ENCODE assay signal across 17 cellular contexts in the genomic region with DNA sequence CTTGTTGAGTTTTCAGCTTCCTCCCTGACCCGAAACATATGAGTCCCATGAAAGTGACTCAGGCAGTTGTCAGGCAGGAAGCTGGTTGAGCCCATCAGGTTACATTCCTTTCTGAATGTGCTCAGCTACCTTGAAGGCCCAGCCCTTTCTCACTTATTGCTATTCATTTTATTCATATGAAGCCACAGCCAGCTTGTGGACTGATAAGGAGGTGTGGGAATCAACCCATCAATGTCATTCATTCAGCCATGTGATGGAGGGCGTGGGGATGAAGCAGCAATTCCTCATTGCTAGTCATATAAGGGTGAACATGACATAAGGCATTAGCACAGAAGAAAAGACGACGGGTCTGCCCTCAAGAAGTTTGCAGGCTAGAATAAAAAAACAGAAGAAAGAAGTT. TPM values are rescaled to one million over a fixed set of nuclear protein-coding genes. Genes with fewer than 3 reads are reported as not detected.
DNase-seq lines count a peak whose midpoint lies in the region; ATAC-seq and TF ChIP-seq lines count a peak whose summit lies in the region.
"Had no signal": no experiment of that assay in that cellular context is flagged by ENCODE, and none has a peak within 500 bp of the region (broad histone marks: within the 10 kb centered on the region; RNA-seq: fewer than 3 reads in every experiment).

No MANE protein-coding gene starts in this region.

- 77 to 81% methylated on average over 4 of the region's 4 CpGs for WGBS in transverse colon (ENCODE audit: low coverage in 1 of 2), 2 donors

- H3K36me3 ChIP-seq in transverse colon = no peaks in the 10 kb centered on the region
- H3K36me3 ChIP-seq: HAP-1 had no signal

- TF ChIP-seq EP300 in transverse colon (IDR thresholded peaks at IDR 0.05; ENCODE audit: low read depth) = no peak

- no peak for TF ChIP-seq POLR2A in transverse colon (IDR thresholded peaks at IDR 0.05)

- no peaks in the 10 kb centered on the region for H3K27me3 ChIP-seq in transverse colon

- CTCF ChIA-PET in RWPE1 (lab: Yijun Ruan, JAX) = no interaction called here

- in situ Hi-C loops in transverse colon (cut with MboI; ENCODE audit: low pct_ligation_motif_present in 1 of 4, low pct_unique_long_range_greater_than_20kb in 1 of 4, low sequenced_read_pairs in 3 of 4) = loop anchor here (25.0 kb wide), 4 partner anchors 90 to 715 kb away; partner anchors contain the start of gene PHLPP1 (in 1 of the 4)

- H3K4me1 Mint-ChIP-seq in activated T-cell treated with anti-CD3 and anti-CD28 coated beads, Interleukin-2, amount 50 U/mL, for 24 hours (ENCODE audit: low read depth) = peaks cover 20% of the 10 kb centered on the region

- H3K4me3 Mint-ChIP-seq in activated T-cell treated with anti-CD3 and anti-CD28 coated beads, Interleukin-2, amount 50 U/mL, for 24 hours = no peak overlapping the region

- H3K9me3 Mint-ChIP-seq in activated T-cell treated with anti-CD3 and anti-CD28 coated beads, Interleukin-2, amount 50 U/mL, for 24 hours = no peaks in the 10 kb centered on the region

- intact Hi-C loops in transverse colon (cut with DNase I; ENCODE audit: low total_unique reads) = loop anchor here (10.0 kb wide), 1 partner anchor 63 kb away; the partner anchor contains the start of gene KDSR

- peak; percentile 97 for ATAC-seq in esophagus mucosa

- no peaks in the 10 kb centered on the region for H3K9me3 ChIP-seq in transverse colon
- H3K9me3 ChIP-seq: HAP-1, SK-N-SH had no signal

- POLR2A ChIA-PET in RWPE1 (lab: Yijun Ruan, JAX; ENCODE audit: low non-redundant PET) = interaction anchor here (1.0 kb wide), 1 partner anchor 49 kb away, joined by 4 read pairs; the partner anchor contains the start of gene SERPINB5

- no peak for TF ChIP-seq CTCF in RWPE1 (conservative IDR thresholded peaks at IDR 0.05; ENCODE audit: low read depth)
- no peak for TF ChIP-seq CTCF in transverse colon (IDR thresholded peaks at IDR 0.05)

- no peak overlapping the region for H3K4me3 ChIP-seq in transverse colon
- H3K4me3 ChIP-seq: HAP-1 had no signal

- peaks cover 5% of the 10 kb centered on the region for H3K36me3 Mint-ChIP-seq in activated T-cell treated with anti-CD3 and anti-CD28 coated beads, Interleukin-2, amount 50 U/mL, for 24 hours (ENCODE audit: low read depth)

- H3K27ac ChIP-seq in RWPE1 = peak overlapping the region; percentile 87
- peak overlapping the region in 1 of 4 donors; percentile 33 for H3K27ac ChIP-seq in transverse colon

- H3K27me3 Mint-ChIP-seq in activated T-cell treated with anti-CD3 and anti-CD28 coated beads, Interleukin-2, amount 50 U/mL, for 24 hours = peaks cover 21% of the 10 kb centered on the region

- H3K4me1 ChIP-seq in transverse colon = peaks cover 0 to 7% (median 5%) of the 10 kb centered on the region in 4 donors
- H3K4me1 ChIP-seq: HAP-1 had no signal

- no peak for DNase-seq in activated T-cell treated with anti-CD3 and anti-CD28 coated beads, Interleukin-2, amount 50 U/mL, for 24 hours
- DNase-seq in activated T-cell treated with anti-CD3 and anti-CD28 coated beads, Interleukin-2, amount 50 U/mL, for 1 hour = no peak
- DNase-seq in RWPE1 (ENCODE audit: low spot score) = peak; percentile 92
- peak; percentile 33 for DNase-seq in transverse colon
- DNase-seq in NCI-H187 (lab: John Stamatoyannopoulos, UW) = no peak
- DNase-seq in DMS79 (lab: John Stamatoyannopoulos, UW) = no peak
- no peak for DNase-seq in NCI-H1436 (lab: John Stamatoyannopoulos, UW)
- DNase-seq: activated CD4-positive, CD25-positive, alpha-beta regulatory T cell treated with anti-CD3 and anti-CD28 coated beads, Interleukin-2, amount 50 U/mL, for 72 hours; caudate nucleus; DMS153; NCI-H1436 treated with DMSO at 0.1 percent for 48 hours; NK-92 treated with Interleukin-12 subunit alpha and Interleukin-12 subunit beta, amount 100 ng/mL, for 24 hours; posterior cingulate gyrus; SK-N-SH; stimulated activated CD4-positive, alpha-beta T cell treated with anti-CD3 and anti-CD28 coated beads, Interleukin-2, amount 100 ng/mL, for 24 hours had no signal

- H3K27ac Mint-ChIP-seq in activated T-cell treated with anti-CD3 and anti-CD28 coated beads, Interleukin-2, amount 50 U/mL, for 24 hours = peak overlapping the region; percentile 50

RNA-seq across cellular contexts. Expression of gene VPS4B, which starts 5.3 kb away (rescaled TPM):
- 135 TPM for total RNA-seq in esophagus mucosa
- 100 to 1,000 TPM in 1 of 4 donors, 10 to 100 TPM in 3; 40.4 to 122 (median 63.3) TPM for total RNA-seq in transverse colon

RNA-seq across cellular contexts. Expression of gene SERPINB5, which starts 49.2 kb away (rescaled TPM):
- 213 TPM for total RNA-seq in esophagus mucosa
- total RNA-seq in transverse colon = 1 to 10 TPM in 3 of 4 donors, under 1 TPM in 1; 0.79 to 3.6 (median 1.2) TPM

Comparison
In these comparisons a context has a peak if more than half of its experiments do, and no peak if none do; other contexts are left out.
1. DNase-seq: peak in RWPE1 (single experiment) and transverse colon (single experiment); none in activated T-cell treated with anti-CD3 and anti-CD28 coated beads, Interleukin-2, amount 50 U/mL, for 24 hours (single experiment), activated T-cell treated with anti-CD3 and anti-CD28 coated beads, Interleukin-2, amount 50 U/mL, for 1 hour (single experiment), NCI-H187 (0 of 2), DMS79 (single experiment) and NCI-H1436 (single experiment).
2. RNA of gene SERPINB5, which starts 49.2 kb away (total RNA-seq): 213 TPM in esophagus mucosa (single experiment); 0.79 to 3.6 TPM in transverse colon; every median in the first group is over 10 times any median in the second.